8 cellular contexts compared by ENCODE assay signal in genomic region chr17:78314683-78315354, GRCh38. TPM values are rescaled to one million over a fixed set of nuclear protein-coding genes. Genes with fewer than 3 reads are reported as not detected.
DNase-seq lines count a peak whose midpoint lies in the region; ATAC-seq and TF ChIP-seq lines count a peak whose summit lies in the region.

No MANE protein-coding gene starts in this region.

- H3K4me1 ChIP-seq in Caco-2 (peaks cover 46% of the 10 kb centered on the region), PC-3 (ENCODE audit: insufficient read depth, low read length) (peaks cover 43% of the 10 kb centered on the region), duodenal mucosa (ENCODE audit: control insufficient read depth in 1 of 2, insufficient read depth in 2 of 2, low read length in 2 of 2) (peaks cover 41 to 48% of the 10 kb centered on the region in 2 donors)

- H3K9me3 Mint-ChIP-seq in Caco-2 (ENCODE audit: unreplicated experiment) = no peaks in the 10 kb centered on the region
- H3K9me3 Mint-ChIP-seq in osteocyte (ENCODE audit: unreplicated experiment) = no peaks in the 10 kb centered on the region

- H3K79me2 ChIP-seq in PC-3 (ENCODE audit: low read length) = no peaks in the 10 kb centered on the region; the same call in 1 of the 2 replicates

- H3K9ac ChIP-seq in PC-3 (ENCODE audit: low read length) (peak overlapping the region; percentile 86), duodenal mucosa (ENCODE audit: low read depth in 1 of 2, low read length in 2 of 2) (peak overlapping the region in 1 of 2 donors; percentile 60)

- peak overlapping the region; percentile 94 for H3K4me2 ChIP-seq in PC-3 (ENCODE audit: low read length)

- DNase-seq in Caco-2 = no peak
- no peak for DNase-seq in PC-3
- DNase-seq in osteocyte (ENCODE audit: extremely low spot score, unreplicated experiment) = no peak
- no peak for DNase-seq in LoVo (ENCODE audit: low spot score)
- no peak for DNase-seq in NCI-H774 (lab: John Stamatoyannopoulos, UW)
- no peak for DNase-seq in cerebellum (ENCODE audit: low spot score)

- H3K27me3 ChIP-seq in Caco-2 (replicated peaks; ENCODE audit: control insufficient read depth, insufficient read depth, low read length) = no peaks in the 10 kb centered on the region
- H3K27me3 ChIP-seq in PC-3 (ENCODE audit: low read length) = no peaks in the 10 kb centered on the region
- H3K27me3 ChIP-seq in duodenal mucosa (ENCODE audit: control insufficient read depth in 1 of 2, insufficient read depth in 2 of 2, low read length in 2 of 2) = no peaks in the 10 kb centered on the region

- H3K9me2 ChIP-seq in PC-3 (replicated peaks; ENCODE audit: low read length) = no peaks in the 10 kb centered on the region

- ATAC-seq in PC-3 = peak; percentile 1
- ATAC-seq in HG02852 (IDR thresholded peaks at IDR 0.05; ENCODE audit: unreplicated experiment) = no peak

- H3K27ac Mint-ChIP-seq in Caco-2 (ENCODE audit: unreplicated experiment) (peak overlapping the region; percentile 88), osteocyte (ENCODE audit: unreplicated experiment) (peak overlapping the region; percentile 98)

- H3K27ac ChIP-seq in PC-3 (ENCODE audit: low read length) = peak overlapping the region; percentile 96
- H3K27ac ChIP-seq in duodenal mucosa (ENCODE audit: low read depth, low read length) = peak overlapping the region; percentile 94

- no peak overlapping the region for H2AFZ ChIP-seq in PC-3 (ENCODE audit: low read length)

- H3K36me3 ChIP-seq in Caco-2 (ENCODE audit: control insufficient read depth, insufficient read depth, low read length) (no peaks in the 10 kb centered on the region), PC-3 (ENCODE audit: low read depth, low read length) (no peaks in the 10 kb centered on the region), duodenal mucosa (ENCODE audit: control insufficient read depth in 1 of 2, insufficient read depth in 2 of 2, low read length in 2 of 2) (no peaks in the 10 kb centered on the region)

- H4K20me1 ChIP-seq in PC-3 (ENCODE audit: low read length) = no peaks in the 10 kb centered on the region

- H3K27me3 Mint-ChIP-seq in Caco-2 (ENCODE audit: insufficient read depth, unreplicated experiment) (no peaks in the 10 kb centered on the region), osteocyte (ENCODE audit: unreplicated experiment) (no peaks in the 10 kb centered on the region)

- BruUV-seq in Caco-2 (replicated peaks; lab: Mats Ljungman, UMichigan) (no TSS peak), PC-3 (replicated peaks; lab: Mats Ljungman, UMichigan) (TSS peak; percentile 31)

- H3K9me3 ChIP-seq in Caco-2 (no peaks in the 10 kb centered on the region), PC-3 (ENCODE audit: low read length) (no peaks in the 10 kb centered on the region), duodenal mucosa (ENCODE audit: control insufficient read depth in 1 of 2, low read length in 2 of 2) (no peaks in the 10 kb centered on the region)

- no peaks in the 10 kb centered on the region for H3K36me3 Mint-ChIP-seq in Caco-2 (ENCODE audit: insufficient read depth, unreplicated experiment)
- no peaks in the 10 kb centered on the region for H3K36me3 Mint-ChIP-seq in osteocyte (ENCODE audit: unreplicated experiment)

- POLR2A ChIA-PET in Caco-2 (lab: Charles Lee) = interaction anchor here (0.6 to 1.2 kb wide), 9 partner anchors 9 to 422 kb away, joined by 3 to 7 read pairs (median 3); no protein-coding TSS in a partner anchor
- POLR2A ChIA-PET in PC-3 (lab: Charles Lee; ENCODE audit: unreplicated experiment) = interaction anchor here (0.6 to 1.2 kb wide), 7 partner anchors 9 to 45 kb away, joined by 3 to 8 read pairs (median 5); partner anchors contain the start of gene SOCS3

- H3K4me3 ChIP-seq in Caco-2 (ENCODE audit: low read depth, low read length) (peak overlapping the region; percentile 60; the same call in 1 of the 2 replicates), PC-3 (ENCODE audit: low read length) (no peak overlapping the region), duodenal mucosa (ENCODE audit: low read depth in 1 of 2, low read length in 2 of 2) (no peak overlapping the region)

- H3K4me3 Mint-ChIP-seq in Caco-2 (ENCODE audit: unreplicated experiment) (peak overlapping the region; percentile 64), osteocyte (ENCODE audit: unreplicated experiment) (peak overlapping the region; percentile 51)

- TF ChIP-seq CTCF in Caco-2 (IDR thresholded peaks at IDR 0.05; ENCODE audit: insufficient read depth in 1 of 2, low read depth in 1 of 2, low read length in 1 of 2, severe bottlenecking in 1 of 2, unreplicated experiment in 1 of 2) (no peak), PC-3 (conservative IDR thresholded peaks at IDR 0.05; ENCODE audit: low read depth, low read length) (no peak), osteocyte (IDR thresholded peaks at IDR 0.05) (peak; percentile 17)

- CTCF ChIA-PET in Caco-2 (lab: Charles Lee) = interaction anchor here (0.5 to 1.7 kb wide), 7 partner anchors 25 to 1944 kb away, joined by 3 to 15 read pairs (median 7); no protein-coding TSS in a partner anchor
- CTCF ChIA-PET in PC-3 (lab: Charles Lee) = interaction anchor here (0.5 to 2.5 kb wide), 10 partner anchors 10 to 789 kb away, joined by 3 to 22 read pairs (median 3); no protein-coding TSS in a partner anchor

- intact Hi-C loops in Caco-2 (cut with micrococcal nuclease; ENCODE audit: unreplicated experiment) (loop anchor here (1.0 kb wide), 1 partner anchor 106 kb away; no protein-coding TSS in a partner anchor), PC-3 (cut with micrococcal nuclease) (loop anchor here (1.0 kb wide), 5 partner anchors 14 to 45 kb away; partner anchors contain the start of gene SOCS3)

- H3K4me1 Mint-ChIP-seq in Caco-2 (ENCODE audit: low read depth, unreplicated experiment) = peaks cover 36% of the 10 kb centered on the region
- H3K4me1 Mint-ChIP-seq in osteocyte (ENCODE audit: unreplicated experiment) = peaks cover 50% of the 10 kb centered on the region

- H3F3A ChIP-seq in PC-3 (ENCODE audit: low read length, unreplicated experiment) = peaks cover 8% of the 10 kb centered on the region

RNA-seq across cellular contexts. Expression of gene SOCS3, which starts 45.1 kb away (rescaled TPM):
- total RNA-seq in Caco-2 (2022) (11.3 and 12.8 TPM in 2 replicates), PC-3 (2014; rRNA removed) (103 and 125 TPM in 2 replicates), osteocyte (79.1 and 86.4 TPM in 2 replicates), cerebellum (10.7 TPM)
